Comparison of ENCODE assay signal across 10 cellular contexts in the genomic region with DNA sequence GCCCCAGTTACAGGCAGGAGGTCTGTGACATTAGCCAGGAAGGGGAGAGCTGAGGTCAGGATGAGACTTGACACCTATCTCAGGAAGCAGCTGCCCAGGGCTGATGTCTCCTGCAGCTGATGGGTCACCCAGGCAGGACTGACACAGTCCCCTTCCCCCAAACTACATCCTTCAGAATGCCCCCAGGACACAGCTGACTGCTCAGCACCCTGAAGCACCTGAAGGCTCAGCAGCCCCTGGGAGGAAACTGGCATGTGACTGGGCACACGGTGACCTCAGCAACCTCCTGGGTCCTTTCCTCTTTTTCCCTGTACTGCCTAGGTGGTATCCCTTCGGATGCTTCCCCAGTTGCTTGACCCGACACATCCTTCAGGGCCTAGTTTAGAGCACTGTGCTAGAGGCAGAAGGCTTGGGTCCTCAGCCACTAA. TPM values are rescaled to one million over a fixed set of nuclear protein-coding genes. Genes with fewer than 3 reads are reported as not detected.
DNase-seq lines count a peak whose midpoint lies in the region; ATAC-seq lines count a peak whose summit lies in the region.
"Had no signal": no experiment of that assay in that cellular context is flagged by ENCODE, and none has a peak within 500 bp of the region (broad histone marks: within the 10 kb centered on the region; RNA-seq: fewer than 3 reads in every experiment).

No MANE protein-coding gene starts in this region.

- H3K4me3 ChIP-seq in adipocyte (ENCODE audit: low read length) (peak overlapping the region; percentile 95), subcutaneous abdominal adipose tissue (ENCODE audit: low read depth in 1 of 5, low read length in 5 of 5) (peak overlapping the region; percentile 0 to 87 (median 79)), HAP-1 (no peak overlapping the region)

- H3K4me1 Mint-ChIP-seq in T-helper 1 cell treated with Interleukin-12 subunit alpha and Interleukin-12 subunit beta and Interleukin-4 antibody, amounts not matched to agents 30 μg/mL and 1 μg/mL, for 36 hours (ENCODE audit: low read depth) = peaks cover 60% of the 10 kb centered on the region

- no peak for ATAC-seq in HG03196 (IDR thresholded peaks at IDR 0.05; ENCODE audit: unreplicated experiment)
- ATAC-seq: sciatic nerve had no signal

- H3K36me3 Mint-ChIP-seq in T-helper 1 cell treated with Interleukin-12 subunit alpha and Interleukin-12 subunit beta and Interleukin-4 antibody, amounts not matched to agents 30 μg/mL and 1 μg/mL, for 36 hours (ENCODE audit: low read depth) = peaks cover 7% of the 10 kb centered on the region
- H3K36me3 Mint-ChIP-seq: activated naive CD4-positive, alpha-beta T cell treated with anti-CD3 and anti-CD28 coated beads, Interleukin-2, amount 50 U/mL, for 24 hours had no signal

- no peaks in the 10 kb centered on the region for H3K9me3 Mint-ChIP-seq in T-helper 1 cell treated with Interleukin-12 subunit alpha and Interleukin-12 subunit beta and Interleukin-4 antibody, amounts not matched to agents 30 μg/mL and 1 μg/mL, for 36 hours
- H3K9me3 Mint-ChIP-seq: activated naive CD4-positive, alpha-beta T cell treated with anti-CD3 and anti-CD28 coated beads, Interleukin-2, amount 50 U/mL, for 24 hours had no signal

- peak overlapping the region; percentile 72 for H3K27ac Mint-ChIP-seq in T-helper 1 cell treated with Interleukin-12 subunit alpha and Interleukin-12 subunit beta and Interleukin-4 antibody, amounts not matched to agents 30 μg/mL and 1 μg/mL, for 36 hours
- H3K27ac Mint-ChIP-seq: activated naive CD4-positive, alpha-beta T cell treated with anti-CD3 and anti-CD28 coated beads, Interleukin-2, amount 50 U/mL, for 24 hours had no signal

- H3K36me3 ChIP-seq in adipocyte (ENCODE audit: control insufficient read depth, insufficient read depth, low read length, severe bottlenecking) (no peaks in the 10 kb centered on the region), subcutaneous abdominal adipose tissue (ENCODE audit: control insufficient read depth in 5 of 5, insufficient read depth in 5 of 5, low read length in 5 of 5) (no peaks in the 10 kb centered on the region), HAP-1 (replicated peaks) (no peaks in the 10 kb centered on the region)

- in situ Hi-C loops in HAP-1 (cut with MboI; ENCODE audit: low sequenced_read_pairs) = no loop called here

- peak overlapping the region; percentile 92 for H3K27ac ChIP-seq in subcutaneous abdominal adipose tissue (ENCODE audit: low read depth, low read length)

- H3K4me3 Mint-ChIP-seq in T-helper 1 cell treated with Interleukin-12 subunit alpha and Interleukin-12 subunit beta and Interleukin-4 antibody, amounts not matched to agents 30 μg/mL and 1 μg/mL, for 36 hours = peak overlapping the region; percentile 95

- H3K27me3 ChIP-seq in adipocyte (replicated peaks; ENCODE audit: control insufficient read depth, insufficient read depth, low read length) = no peaks in the 10 kb centered on the region
- no peaks in the 10 kb centered on the region for H3K27me3 ChIP-seq in subcutaneous abdominal adipose tissue (ENCODE audit: control insufficient read depth in 5 of 5, insufficient read depth in 4 of 5, low read length in 5 of 5)
- H3K27me3 ChIP-seq in HAP-1 (ENCODE audit: low read depth) = no peaks in the 10 kb centered on the region

- H3K4me1 ChIP-seq in adipocyte (ENCODE audit: control insufficient read depth, insufficient read depth, low read length) (peaks cover 72% of the 10 kb centered on the region), subcutaneous abdominal adipose tissue (ENCODE audit: control insufficient read depth in 5 of 5, insufficient read depth in 5 of 5, low read length in 5 of 5) (peaks cover 20 to 75% (median 64%) of the 10 kb centered on the region in 5 donors), HAP-1 (peaks cover 32% of the 10 kb centered on the region)

- peak overlapping the region; percentile 93 for H3K9ac ChIP-seq in adipocyte (ENCODE audit: low read length)
- peak overlapping the region in 2 of 5 donors; percentile 28 to 41 for H3K9ac ChIP-seq in subcutaneous abdominal adipose tissue (ENCODE audit: low read length in 5 of 5)

- DNase-seq in T-helper 1 cell (no peak), adipocyte (ENCODE audit: low read depth) (no peak), kidney tubule cell (ENCODE audit: low spot score) (peak; percentile 62), HAP-1 (ENCODE audit: low spot score in 2 of 2) (no peak), mesenteric fat pad (ENCODE audit: low spot score) (no peak)

- no peaks in the 10 kb centered on the region for H3K27me3 Mint-ChIP-seq in T-helper 1 cell treated with Interleukin-12 subunit alpha and Interleukin-12 subunit beta and Interleukin-4 antibody, amounts not matched to agents 30 μg/mL and 1 μg/mL, for 36 hours (ENCODE audit: low read depth)

- H3K9me3 ChIP-seq in adipocyte (ENCODE audit: control insufficient read depth, low read length) (no peaks in the 10 kb centered on the region), subcutaneous abdominal adipose tissue (ENCODE audit: control insufficient read depth in 5 of 5, low read length in 5 of 5) (no peaks in the 10 kb centered on the region), HAP-1 (no peaks in the 10 kb centered on the region)

RNA-seq across cellular contexts. Expression of a gene that starts 1.9 kb away (rescaled TPM):
- 81.6 TPM for total RNA-seq in mesenteric fat pad

RNA-seq across cellular contexts. Expression of a gene that starts 16.7 kb away (rescaled TPM):
- total RNA-seq in mesenteric fat pad = 23.8 TPM

RNA-seq across cellular contexts. Expression of a gene that starts 31.8 kb away (rescaled TPM):
- not detected for total RNA-seq in mesenteric fat pad
- total RNA-seq: sciatic nerve had no signal

RNA-seq across cellular contexts. Expression of a gene that starts 38.2 kb away (rescaled TPM):
- not detected for total RNA-seq in mesenteric fat pad

RNA-seq across cellular contexts. Expression of a gene that starts 39.7 kb away (rescaled TPM):
- not detected for total RNA-seq in mesenteric fat pad
- total RNA-seq: sciatic nerve had no signal
